ENCODE assay signal across 27 cellular contexts in the genomic region with DNA sequence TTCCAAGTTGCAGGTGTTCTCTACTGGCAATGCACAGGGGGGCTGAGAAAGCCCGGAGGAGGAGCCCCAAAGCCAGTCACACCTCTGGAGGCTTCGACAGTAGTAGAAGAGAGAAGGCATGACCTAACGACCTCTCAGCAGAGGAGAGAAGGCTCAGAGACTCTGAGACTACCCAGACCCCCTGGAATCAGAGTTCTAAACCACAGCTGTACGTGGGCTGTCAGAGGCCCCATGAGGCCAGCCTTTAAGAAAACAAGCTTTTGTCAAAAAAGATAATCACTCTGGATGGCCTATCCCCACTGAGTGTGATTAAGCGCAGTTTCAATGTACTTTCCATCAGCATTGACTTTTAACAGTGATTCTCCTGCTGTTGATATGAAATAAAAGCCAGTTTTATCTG.
"Had no signal": no experiment of that assay in that cellular context is flagged by ENCODE, and none has a peak within 500 bp of the region (broad histone marks: within the 10 kb centered on the region; RNA-seq: fewer than 3 reads in every experiment).

No MANE protein-coding gene starts in this region.

- H3K9me3 ChIP-seq: heart right ventricle, lower lobe of right lung, neutrophil, ovary, right atrium auricular region, stomach, testis, thyroid gland, transverse colon, upper lobe of left lung had no signal

- H3K4me1 Mint-ChIP-seq: naive thymus-derived CD8-positive, alpha-beta T cell; nephron; neural crest cell; stimulated activated naive B cell treated with anti-CD40 and anti-IgM and Interleukin-4, amounts not matched to agents 10 μg/mL and 1 μg/mL and 100 μg/mL, for 72 hours had no signal

- H3K79me2 ChIP-seq: hepatocyte had no signal

- H3K27me3 ChIP-seq: heart right ventricle, hepatocyte, neutrophil, ovary, right atrium auricular region, stomach, testis, thyroid gland, transverse colon, upper lobe of left lung had no signal

- H3K36me3 ChIP-seq: heart right ventricle, lower lobe of right lung, neutrophil, ovary, right atrium auricular region, stomach, thyroid gland, transverse colon, upper lobe of left lung had no signal

- H2AFZ ChIP-seq: hepatocyte had no signal

- H3K4me3 ChIP-seq: heart right ventricle, hepatocyte, lower lobe of right lung, ovary, right atrium auricular region, skin epidermis, stomach, testis, thyroid gland, transverse colon, upper lobe of left lung had no signal

- H3K9me3 Mint-ChIP-seq: nephron; stimulated activated naive B cell treated with anti-CD40 and anti-IgM and Interleukin-4, amounts not matched to agents 10 μg/mL and 1 μg/mL and 100 μg/mL, for 72 hours had no signal

- H3K4me2 ChIP-seq: hepatocyte had no signal

- H3K36me3 Mint-ChIP-seq: naive thymus-derived CD8-positive, alpha-beta T cell; stimulated activated naive B cell treated with anti-CD40 and anti-IgM and Interleukin-4, amounts not matched to agents 10 μg/mL and 1 μg/mL and 100 μg/mL, for 72 hours had no signal

- ATAC-seq: lower lobe of right lung; naive thymus-derived CD8-positive, alpha-beta T cell; sciatic nerve; stimulated activated naive B cell treated with anti-CD40 and anti-IgM and Interleukin-4, amounts not matched to agents 10 μg/mL and 1 μg/mL and 100 μg/mL, for 72 hours; stimulated activated naive CD8-positive, alpha-beta T cell treated with anti-CD3 and anti-CD28 coated beads, Interleukin-15, Interleukin-2, amounts not matched to agents 100 U/mL and 50 U/mL, for 24 hours had no signal

- H3K4me3 Mint-ChIP-seq: naive thymus-derived CD8-positive, alpha-beta T cell; nephron; neural crest cell; stimulated activated naive B cell treated with anti-CD40 and anti-IgM and Interleukin-4, amounts not matched to agents 10 μg/mL and 1 μg/mL and 100 μg/mL, for 72 hours had no signal

- H3K27ac ChIP-seq: heart right ventricle, hepatocyte, lower lobe of right lung, neutrophil, ovary, right atrium auricular region, skin epidermis, stomach, testis, thyroid gland, transverse colon, upper lobe of left lung had no signal

- DNase-seq: heart right ventricle; islet precursor cell; lower lobe of right lung; mammary epithelial cell; mesenchymal stem cell; naive thymus-derived CD8-positive, alpha-beta T cell; occipital lobe; ovary; stimulated activated CD4-positive, alpha-beta T cell treated with anti-CD3 and anti-CD28 coated beads, Interleukin-12 subunit alpha, Interleukin-12 subunit beta, amount 100 ng/mL, for 4 hours; stimulated activated CD4-positive, alpha-beta T cell treated with anti-CD3 and anti-CD28 coated beads, Interleukin-15, amount 100 ng/mL, for 24 hours; stimulated activated CD4-positive, alpha-beta T cell treated with anti-CD3 and anti-CD28 coated beads, Interleukin-2, amount 100 ng/mL, for 24 hours; stimulated activated CD4-positive, alpha-beta T cell treated with anti-CD3 and anti-CD28 coated beads, Interleukin-4, amount 100 ng/mL, for 1 hour; stimulated activated naive B cell treated with anti-CD40 and anti-IgM and Interleukin-4, amounts not matched to agents 10 μg/mL and 1 μg/mL and 100 μg/mL, for 72 hours; stimulated activated naive CD8-positive, alpha-beta T cell treated with anti-CD3 and anti-CD28 coated beads, Interleukin-15, Interleukin-2, amounts not matched to agents 100 U/mL and 50 U/mL, for 24 hours; stomach; testis; thyroid gland; transverse colon; upper lobe of left lung had no signal

- H3K4me1 ChIP-seq: lower lobe of right lung, right atrium auricular region, stomach, testis, thyroid gland, transverse colon, upper lobe of left lung had no signal

- H3K27ac Mint-ChIP-seq: naive thymus-derived CD8-positive, alpha-beta T cell; nephron; progenitor cell of endocrine pancreas; stimulated activated naive B cell treated with anti-CD40 and anti-IgM and Interleukin-4, amounts not matched to agents 10 μg/mL and 1 μg/mL and 100 μg/mL, for 72 hours had no signal

- H3K27me3 Mint-ChIP-seq: stimulated activated naive B cell treated with anti-CD40 and anti-IgM and Interleukin-4, amounts not matched to agents 10 μg/mL and 1 μg/mL and 100 μg/mL, for 72 hours had no signal
